16 cellular contexts compared by ENCODE assay signal in genomic region chr18:6938003-6938402, GRCh38.
A peak's percentile ranks its signal among the peaks of the same experiment; 100 is the strongest.
DNase-seq lines count a peak whose midpoint lies in the region; ATAC-seq and TF ChIP-seq lines count a peak whose summit lies in the region.
"Had no signal": no experiment of that assay in that cellular context is flagged by ENCODE, and none has a peak within 500 bp of the region (broad histone marks: within the 10 kb centered on the region; RNA-seq: fewer than 3 reads in every experiment).

No MANE protein-coding gene starts in this region.

- no peaks in the 10 kb centered on the region for H3K4me1 ChIP-seq in mucosa of descending colon (ENCODE audit: low read depth)
- peaks cover 0 to 9% (median 3%) of the 10 kb centered on the region in 4 donors for H3K4me1 ChIP-seq in transverse colon
- H3K4me1 ChIP-seq: A549 had no signal

- H3K4me3 Mint-ChIP-seq in endothelial cell (ENCODE audit: unreplicated experiment) = no peak overlapping the region
- H3K4me3 Mint-ChIP-seq in stimulated activated naive B cell treated with anti-CD40 and anti-IgM and Interleukin-4, amounts not matched to agents 10 μg/mL and 1 μg/mL and 100 μg/mL, for 72 hours = no peak overlapping the region
- H3K4me3 Mint-ChIP-seq: GM23338 had no signal

- H3K27ac ChIP-seq in C4-2B = 0 out of 2 replicates have a peak overlapping the region, but pooled peaks have one; percentile 8
- peak overlapping the region; percentile 46 to 67 (median 56) for H3K27ac ChIP-seq in transverse colon
- H3K27ac ChIP-seq: 22Rv1, A549 had no signal

- H3K9me3 Mint-ChIP-seq in endothelial cell (ENCODE audit: unreplicated experiment) = no peaks in the 10 kb centered on the region
- no peaks in the 10 kb centered on the region for H3K9me3 Mint-ChIP-seq in stimulated activated naive B cell treated with anti-CD40 and anti-IgM and Interleukin-4, amounts not matched to agents 10 μg/mL and 1 μg/mL and 100 μg/mL, for 72 hours
- H3K9me3 Mint-ChIP-seq: GM23338 had no signal

- no peak for TF ChIP-seq POLR2A in transverse colon (IDR thresholded peaks at IDR 0.05)

- intact Hi-C loops in mucosa of descending colon (cut with DNase I, micrococcal nuclease) = no loop called here
- intact Hi-C loops in transverse colon (cut with DNase I; ENCODE audit: low total_unique reads) = no loop called here

- H3K9me3 ChIP-seq in mucosa of descending colon (no peaks in the 10 kb centered on the region), transverse colon (no peaks in the 10 kb centered on the region)
- H3K9me3 ChIP-seq: A549 had no signal

- H3K4me3 ChIP-seq in mucosa of descending colon (no peak overlapping the region), transverse colon (no peak overlapping the region), H7 (ENCODE audit: insufficient read depth, low read depth, low read length) (no peak overlapping the region)
- H3K4me3 ChIP-seq: A549, GM23338 had no signal

- WGBS in transverse colon (ENCODE audit: low coverage in 1 of 2), 2 donors = 13 to 30% methylated on average over 1 to 7 of the region's 7 CpGs

- peak overlapping the region; percentile 87 for H3K27ac Mint-ChIP-seq in endothelial cell (ENCODE audit: unreplicated experiment)
- no peak overlapping the region for H3K27ac Mint-ChIP-seq in stimulated activated naive B cell treated with anti-CD40 and anti-IgM and Interleukin-4, amounts not matched to agents 10 μg/mL and 1 μg/mL and 100 μg/mL, for 72 hours
- H3K27ac Mint-ChIP-seq: CD14-positive monocyte; CD4-positive, alpha-beta memory T cell; GM23338 had no signal

- in situ Hi-C loops in transverse colon (cut with MboI; ENCODE audit: low pct_ligation_motif_present in 1 of 4, low pct_unique_long_range_greater_than_20kb in 1 of 4, low sequenced_read_pairs in 3 of 4) = loop anchor here in 1 of 4 donors (25.0 kb wide), 1 partner anchor 249 kb away; no protein-coding TSS in a partner anchor

- TF ChIP-seq EP300 in transverse colon (IDR thresholded peaks at IDR 0.05; ENCODE audit: low read depth) = no peak

- DNase-seq in endothelial cell (ENCODE audit: low spot score) (no peak), mucosa of descending colon (peak in 1 of 3 donors; percentile 51), transverse colon (no peak), H7 (no peak)
- no peak for DNase-seq in stimulated activated naive B cell treated with anti-CD40 and anti-IgM and Interleukin-4, amounts not matched to agents 10 μg/mL and 1 μg/mL and 100 μg/mL, for 72 hours
- DNase-seq: AML-193; CD4-positive, alpha-beta memory T cell; DMS79 treated with DMSO at 0.1 percent for 48 hours; GF-D8 had no signal

- H3K27me3 Mint-ChIP-seq in endothelial cell (ENCODE audit: unreplicated experiment) = no peaks in the 10 kb centered on the region
- peaks cover 10 to 17% of the 10 kb centered on the region in 2 donors for H3K27me3 Mint-ChIP-seq in stimulated activated naive B cell treated with anti-CD40 and anti-IgM and Interleukin-4, amounts not matched to agents 10 μg/mL and 1 μg/mL and 100 μg/mL, for 72 hours
- H3K27me3 Mint-ChIP-seq: CD4-positive, alpha-beta memory T cell had no signal

- H3K4me1 Mint-ChIP-seq in endothelial cell (ENCODE audit: unreplicated experiment) = peaks cover 32% of the 10 kb centered on the region
- H3K4me1 Mint-ChIP-seq in stimulated activated naive B cell treated with anti-CD40 and anti-IgM and Interleukin-4, amounts not matched to agents 10 μg/mL and 1 μg/mL and 100 μg/mL, for 72 hours = no peaks in the 10 kb centered on the region
- H3K4me1 Mint-ChIP-seq: CD4-positive, alpha-beta memory T cell; GM23338 had no signal

- H3K27me3 ChIP-seq in transverse colon = no peaks in the 10 kb centered on the region
- H3K27me3 ChIP-seq in H7 (ENCODE audit: control insufficient read depth, insufficient read depth, low read length) = no peaks in the 10 kb centered on the region

- no peak for TF ChIP-seq CTCF in C4-2B (conservative IDR thresholded peaks at IDR 0.05)
- no peak for TF ChIP-seq CTCF in endothelial cell (IDR thresholded peaks at IDR 0.05; ENCODE audit: unreplicated experiment)
- TF ChIP-seq CTCF in mucosa of descending colon (IDR thresholded peaks at IDR 0.05) = no peak
- TF ChIP-seq CTCF in transverse colon (IDR thresholded peaks at IDR 0.05) = no peak

- H3K36me3 Mint-ChIP-seq in endothelial cell (ENCODE audit: low read depth, unreplicated experiment) = no peaks in the 10 kb centered on the region
- no peaks in the 10 kb centered on the region for H3K36me3 Mint-ChIP-seq in stimulated activated naive B cell treated with anti-CD40 and anti-IgM and Interleukin-4, amounts not matched to agents 10 μg/mL and 1 μg/mL and 100 μg/mL, for 72 hours
- H3K36me3 Mint-ChIP-seq: CD14-positive monocyte; CD4-positive, alpha-beta memory T cell had no signal

- ATAC-seq in mucosa of descending colon = peak; percentile 96
- no peak for ATAC-seq in HG03135 (IDR thresholded peaks at IDR 0.05; ENCODE audit: unreplicated experiment)
- ATAC-seq in stimulated activated naive B cell treated with anti-CD40 and anti-IgM and Interleukin-4, amounts not matched to agents 10 μg/mL and 1 μg/mL and 100 μg/mL, for 72 hours (replicated peaks) = no peak
- ATAC-seq: A549, GM23338, HepG2 had no signal

- H3K36me3 ChIP-seq in mucosa of descending colon (ENCODE audit: low read depth) = no peaks in the 10 kb centered on the region
- H3K36me3 ChIP-seq in transverse colon = no peaks in the 10 kb centered on the region
- peaks cover under 1% of the 10 kb centered on the region for H3K36me3 ChIP-seq in H7 (replicated peaks; ENCODE audit: control insufficient read depth, insufficient read depth, low read length)
